ENCODE assay signal across 17 cellular contexts in the genomic region with DNA sequence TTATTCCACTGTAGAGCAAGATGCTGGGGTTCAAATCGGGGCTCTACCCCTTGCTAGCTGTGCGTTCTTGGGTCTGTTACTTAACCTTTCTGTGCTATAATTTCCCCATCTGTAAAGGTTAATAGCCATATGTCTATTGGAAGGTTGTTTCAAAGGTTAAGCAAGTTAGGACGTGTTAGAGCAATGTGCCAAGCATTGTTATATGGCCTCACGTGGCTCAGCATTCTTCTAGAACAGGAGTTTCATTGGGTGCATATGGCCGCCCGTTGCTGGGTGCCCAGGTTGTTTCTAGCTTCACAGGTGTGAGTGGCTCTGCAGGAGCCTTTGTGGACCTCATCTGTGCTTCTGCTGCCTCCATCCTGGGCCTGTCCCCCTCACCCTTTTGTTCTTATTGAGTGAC.
A peak's percentile ranks its signal among the peaks of the same experiment; 100 is the strongest.
DNase-seq lines count a peak whose midpoint lies in the region; ATAC-seq, FAIRE-seq and TF ChIP-seq lines count a peak whose summit lies in the region.
"Had no signal": no experiment of that assay in that cellular context is flagged by ENCODE, and none has a peak within 500 bp of the region (broad histone marks: within the 10 kb centered on the region; RNA-seq: fewer than 3 reads in every experiment).

No MANE protein-coding gene starts in this region.

- intact Hi-C loops in sigmoid colon (cut with DNase I) (no loop called here), aorta (cut with DNase I) (no loop called here)

- peaks cover 5% of the 10 kb centered on the region for H3K4me1 Mint-ChIP-seq in endothelial cell (ENCODE audit: unreplicated experiment)

- peaks cover 9% of the 10 kb centered on the region for H3K27me3 Mint-ChIP-seq in endothelial cell (ENCODE audit: unreplicated experiment)

- peak overlapping the region; percentile 58 to 86 (median 74) for H3K27ac ChIP-seq in sigmoid colon
- H3K27ac ChIP-seq in aorta (ENCODE audit: low read depth in 1 of 2, low read length in 2 of 2): no peak overlapping the region
- H3K27ac ChIP-seq: BLaER1 treated with 17β-estradiol and CSF1 and Interleukin-3, amounts not matched to agents 10 nM and 100 nM had no signal

- peak; percentile 46 for DNase-seq in DMS153 (lab: John Stamatoyannopoulos, UW)
- peak; percentile 77 for DNase-seq in NCI-H1694 treated with DMSO at 0.1 percent for 48 hours (lab: John Stamatoyannopoulos, UW)
- DNase-seq in bronchial epithelial cell (ENCODE audit: low read depth): peak; percentile 48
- no peak for DNase-seq in sigmoid colon
- no peak for DNase-seq in NCI-H446 (lab: John Stamatoyannopoulos, UW)
- DNase-seq in aorta: no peak
- no peak for DNase-seq in endothelial cell (ENCODE audit: low spot score)
- DNase-seq: CD8-positive, alpha-beta T cell; GF-D8; NCI-H1048; NCI-H1436; NCI-H2029 treated with DMSO at 0.1 percent for 48 hours; NCI-H510A; PC-3; RPMI8226 had no signal

- H3K36me3 Mint-ChIP-seq in endothelial cell (ENCODE audit: low read depth, unreplicated experiment): no peaks in the 10 kb centered on the region
- H3K36me3 Mint-ChIP-seq: CD8-positive, alpha-beta T cell had no signal

- no peak for TF ChIP-seq POLR2A in sigmoid colon (IDR thresholded peaks at IDR 0.05)

- ATAC-seq in aorta (ENCODE audit: low FRiP score): no peak
- ATAC-seq: CD8-positive, alpha-beta T cell; PC-3 had no signal

- no peak overlapping the region for H3K4me3 Mint-ChIP-seq in endothelial cell (ENCODE audit: unreplicated experiment)
- H3K4me3 Mint-ChIP-seq: CD8-positive, alpha-beta T cell had no signal

- 45 to 80% methylated on average over 6 of the region's 6 CpGs for WGBS in sigmoid colon, 2 donors
- 90 to 93% methylated on average over 6 of the region's 6 CpGs for WGBS in aorta, 2 donors

- no peak for TF ChIP-seq EP300 in sigmoid colon (IDR thresholded peaks at IDR 0.05)

- no peak for FAIRE-seq in bronchial epithelial cell (lab: Jason Lieb, UNC)

- H3K27ac Mint-ChIP-seq in endothelial cell (ENCODE audit: unreplicated experiment): no peak overlapping the region
- H3K27ac Mint-ChIP-seq: CD8-positive, alpha-beta T cell had no signal

- H3K9me3 ChIP-seq in sigmoid colon (peaks cover 0 to 2% (median 0%) of the 10 kb centered on the region in 4 donors), aorta (ENCODE audit: control insufficient read depth, low read length) (no peaks in the 10 kb centered on the region)
- H3K9me3 ChIP-seq: HAP-1 had no signal

- H3K4me1 ChIP-seq in sigmoid colon (peaks cover 2 to 60% (median 42%) of the 10 kb centered on the region in 4 donors), aorta (ENCODE audit: control insufficient read depth in 1 of 2, insufficient read depth in 2 of 2, low read length in 2 of 2) (no peaks in the 10 kb centered on the region)
- H3K4me1 ChIP-seq: HAP-1 had no signal

- no peaks in the 10 kb centered on the region for H3K36me3 ChIP-seq in bronchial epithelial cell (ENCODE audit: control insufficient read depth, insufficient read depth, low read length)
- no peaks in the 10 kb centered on the region for H3K36me3 ChIP-seq in sigmoid colon
- H3K36me3 ChIP-seq in aorta (ENCODE audit: control insufficient read depth in 1 of 2, insufficient read depth in 2 of 2, low read length in 1 of 2): no peaks in the 10 kb centered on the region
- H3K36me3 ChIP-seq: BLaER1 treated with 17β-estradiol and CSF1 and Interleukin-3, amounts not matched to agents 10 nM and 100 nM; HAP-1 had no signal

- H3K27me3 ChIP-seq in bronchial epithelial cell (ENCODE audit: control insufficient read depth, insufficient read depth, low read length) (no peaks in the 10 kb centered on the region), sigmoid colon (no peaks in the 10 kb centered on the region), aorta (ENCODE audit: control insufficient read depth in 1 of 2, insufficient read depth in 2 of 2, low read length in 1 of 2) (no peaks in the 10 kb centered on the region)
- H3K27me3 ChIP-seq: BLaER1 treated with 17β-estradiol and CSF1 and Interleukin-3, amounts not matched to agents 10 nM and 100 nM had no signal

- H3K9me3 Mint-ChIP-seq in endothelial cell (ENCODE audit: unreplicated experiment): no peaks in the 10 kb centered on the region

- TF ChIP-seq CTCF in bronchial epithelial cell (IDR thresholded peaks at IDR 0.05; ENCODE audit: insufficient read depth, low read length, severe bottlenecking) (no peak), sigmoid colon (IDR thresholded peaks at IDR 0.05) (no peak), endothelial cell (IDR thresholded peaks at IDR 0.05; ENCODE audit: unreplicated experiment) (no peak)

- no peak overlapping the region for H3K4me3 ChIP-seq in bronchial epithelial cell (ENCODE audit: low read depth, low read length)
- no peak overlapping the region for H3K4me3 ChIP-seq in sigmoid colon
- H3K4me3 ChIP-seq in aorta (ENCODE audit: low read length in 2 of 2): no peak overlapping the region
- H3K4me3 ChIP-seq: BLaER1 treated with 17β-estradiol and CSF1 and Interleukin-3, amounts not matched to agents 10 nM and 100 nM; HAP-1 had no signal

Comparison
In these comparisons a context has a peak if more than half of its experiments do, and no peak if none do; other contexts are left out.
1. DNase-seq: peak in DMS153 (single experiment), NCI-H1694 treated with DMSO at 0.1 percent for 48 hours (single experiment) and bronchial epithelial cell (single experiment); none in sigmoid colon (single experiment), NCI-H446 (0 of 2), aorta (0 of 2) and endothelial cell (single experiment).
2. H3K27ac ChIP-seq: peak in sigmoid colon (4 of 4); none in aorta (0 of 2).